In genomic region chr11:22829231-22830081, GRCh38 we compare ENCODE assay signal across 8 cellular contexts. TPM values are rescaled to one million over a fixed set of nuclear protein-coding genes. Genes with fewer than 3 reads are reported as not detected.
DNase-seq lines count a peak whose midpoint lies in the region; ATAC-seq and TF ChIP-seq lines count a peak whose summit lies in the region.

SVIP (minus strand) TSS chr11:22829801; CDS start chr11:22829748, 53 bp downstream.

- H3K36me3 ChIP-seq in ACC112 (ENCODE audit: insufficient read depth, low read length) (no peaks in the 10 kb centered on the region), smooth muscle cell (ENCODE audit: low read depth) (no peaks in the 10 kb centered on the region)

- H3K9me3 ChIP-seq in smooth muscle cell (replicated peaks; ENCODE audit: low read depth), result no peaks in the 10 kb centered on the region

- no peak within 1 kb of the TSS for H3K27ac Mint-ChIP-seq in WTC11

- no peaks in the 10 kb centered on the region for H3K27me3 ChIP-seq in ACC112 (ENCODE audit: insufficient read depth, low read length)
- no peaks in the 10 kb centered on the region for H3K27me3 ChIP-seq in smooth muscle cell (ENCODE audit: low read depth)

- peak within 1 kb of the TSS; percentile 44 for H3K27ac ChIP-seq in ACC112 (ENCODE audit: low read depth, low read length)
- H3K27ac ChIP-seq in smooth muscle cell (ENCODE audit: low read depth), result no peak within 1 kb of the TSS

- no peaks in the 10 kb centered on the region for H4K20me1 ChIP-seq in smooth muscle cell (ENCODE audit: low read depth)

- peak within 1 kb of the TSS; percentile 100 for H2AFZ ChIP-seq in ACC112 (ENCODE audit: low read length, unreplicated experiment)
- peak within 1 kb of the TSS; percentile 86 for H2AFZ ChIP-seq in smooth muscle cell (ENCODE audit: low read depth)

- H3K4me2 ChIP-seq in smooth muscle cell, result peak within 1 kb of the TSS; percentile 86

- DNase-seq in NCI-H2171 treated with DMSO at 0.1 percent for 48 hours (lab: John Stamatoyannopoulos, UW) (peak; percentile 98), WTC11 (ENCODE audit: low spot score) (peak; percentile 98), cardiac fibroblast (ENCODE audit: low read depth in 2 of 2) (peak; percentile 92 to 93), iPS-NIHi7 (ENCODE audit: extremely low spot score) (peak; percentile 93), smooth muscle cell (lab: John Stamatoyannopoulos, UW; ENCODE audit: unreplicated experiment) (peak; percentile 25)

- peaks cover 15% of the 10 kb centered on the region for H3K27me3 Mint-ChIP-seq in WTC11 (ENCODE audit: low read depth)

- POLR2A ChIA-PET in WTC11 (lab: Charles Lee), result interaction anchor here (0.7 to 1.3 kb wide), 5 partner anchors 32 to 692 kb away, joined by 3 to 4 read pairs (median 3); partner anchors contain the start of gene FANCF

- CTCF ChIA-PET in WTC11 (lab: Charles Lee), result interaction anchor here (0.5 to 2.2 kb wide), 24 partner anchors 8 to 915 kb away, joined by 3 to 13 read pairs (median 4); partner anchors contain the start of gene FANCF

- H3K9me3 Mint-ChIP-seq in WTC11, result no peaks in the 10 kb centered on the region

- H3F3A ChIP-seq in smooth muscle cell (ENCODE audit: low read depth), result no peaks in the 10 kb centered on the region

- peak; percentile 48; the same call in 1 of the 2 replicates for TF ChIP-seq CTCF in WTC11 (IDR thresholded peaks at IDR 0.05)
- peak; percentile 43 for TF ChIP-seq CTCF in cardiac fibroblast (IDR thresholded peaks at IDR 0.05; ENCODE audit: low read depth, low read length)
- peak; percentile 42 for TF ChIP-seq CTCF in smooth muscle cell (IDR thresholded peaks at IDR 0.05; ENCODE audit: borderline replicate concordance, insufficient read depth, poor library complexity, severe bottlenecking)

- H3K79me2 ChIP-seq in ACC112 (ENCODE audit: control insufficient read depth, insufficient read depth, low read length, unreplicated experiment) (peaks cover 8% of the 10 kb centered on the region), smooth muscle cell (ENCODE audit: low read depth) (no peaks in the 10 kb centered on the region)

- ATAC-seq in GM18861 (IDR thresholded peaks at IDR 0.05; ENCODE audit: unreplicated experiment), result peak; percentile 89
- peak; percentile 95 for ATAC-seq in HG03095 (IDR thresholded peaks at IDR 0.05; ENCODE audit: unreplicated experiment)
- peak; percentile 97 for ATAC-seq in WTC11

- WGBS in smooth muscle cell (ENCODE audit: low lambda C conversion rate), result 3% methylated on average over 56 of the region's 79 CpGs

- H3K36me3 Mint-ChIP-seq in WTC11, result peaks cover 4% of the 10 kb centered on the region; the same call in 1 of the 2 replicates

- peaks cover 26% of the 10 kb centered on the region for H3K4me1 Mint-ChIP-seq in WTC11

- H3K4me1 ChIP-seq in ACC112 (ENCODE audit: control insufficient read depth, insufficient read depth, low read length, unreplicated experiment), result peaks cover 14% of the 10 kb centered on the region
- H3K4me1 ChIP-seq in smooth muscle cell (ENCODE audit: low read depth), result peaks cover 6% of the 10 kb centered on the region

- peak within 1 kb of the TSS; percentile 85 for H3K4me3 Mint-ChIP-seq in WTC11

- peak within 1 kb of the TSS; percentile 96 for H3K4me3 ChIP-seq in ACC112 (ENCODE audit: low read depth, low read length)
- H3K4me3 ChIP-seq in cardiac fibroblast (replicated peaks in 1 of 2; ENCODE audit: low read depth in 2 of 2, low read length in 2 of 2), result peak within 1 kb of the TSS; percentile 89
- H3K4me3 ChIP-seq in smooth muscle cell, result peak within 1 kb of the TSS; percentile 67

- H3K9ac ChIP-seq in smooth muscle cell (ENCODE audit: low read depth), result no peak within 1 kb of the TSS

TF ChIP-seq in WTC11, 78 proteins besides CTCF, POLR2A, EP300 and RAD21 (continues in another document):
- TF ChIP-seq FOXP4 (CRISPR knock-in tag; IDR thresholded peaks at IDR 0.05) (0 out of 2 replicates have a peak, but pooled peaks have one; percentile 21), ATF3 (CRISPR knock-in tag; conservative IDR thresholded peaks at IDR 0.05) (no peak), SOX15 (CRISPR knock-in tag; IDR thresholded peaks at IDR 0.05) (no peak), PRDM15 (CRISPR knock-in tag; IDR thresholded peaks at IDR 0.05) (no peak), IRF1 (CRISPR knock-in tag; IDR thresholded peaks at IDR 0.05) (no peak), ZNF317 (CRISPR knock-in tag; IDR thresholded peaks at IDR 0.05; ENCODE audit: borderline replicate concordance, low read depth) (no peak), MYBL2 (CRISPR knock-in tag; IDR thresholded peaks at IDR 0.05) (no peak), E2F5 (CRISPR knock-in tag; IDR thresholded peaks at IDR 0.05) (no peak), FOXP1 (CRISPR knock-in tag; IDR thresholded peaks at IDR 0.05; ENCODE audit: borderline replicate concordance) (peak; percentile 83; the same call in 1 of the 2 replicates), ZNF121 (CRISPR knock-in tag; IDR thresholded peaks at IDR 0.05) (peak; percentile 85), ZSCAN18 (CRISPR knock-in tag; IDR thresholded peaks at IDR 0.05) (no peak), TEAD1 (CRISPR knock-in tag; IDR thresholded peaks at IDR 0.05) (peak; percentile 55; the same call in 1 of the 2 replicates)

RNA-seq across cellular contexts. Expression of gene SVIP, which starts in this region (rescaled TPM):
- total RNA-seq in WTC11 (2021) (8.1 to 10.9 TPM (median 9.1 TPM) in 3 replicates), smooth muscle cell (1.3 and 3.7 TPM in 2 replicates)
- polyA plus RNA-seq in smooth muscle cell, result 1.1 and 3.4 TPM in 2 replicates

Comparison
In these comparisons a context has a peak if more than half of its experiments do, and no peak if none do; other contexts are left out.
1. DNase-seq: peak in every context shown above with its lines; median percentile 98 in NCI-H2171 treated with DMSO at 0.1 percent for 48 hours; 98 in WTC11; 93 in iPS-NIHi7; 92 in cardiac fibroblast; 25 in smooth muscle cell.